1 cellular context compared by ENCODE assay signal in the genomic region with DNA sequence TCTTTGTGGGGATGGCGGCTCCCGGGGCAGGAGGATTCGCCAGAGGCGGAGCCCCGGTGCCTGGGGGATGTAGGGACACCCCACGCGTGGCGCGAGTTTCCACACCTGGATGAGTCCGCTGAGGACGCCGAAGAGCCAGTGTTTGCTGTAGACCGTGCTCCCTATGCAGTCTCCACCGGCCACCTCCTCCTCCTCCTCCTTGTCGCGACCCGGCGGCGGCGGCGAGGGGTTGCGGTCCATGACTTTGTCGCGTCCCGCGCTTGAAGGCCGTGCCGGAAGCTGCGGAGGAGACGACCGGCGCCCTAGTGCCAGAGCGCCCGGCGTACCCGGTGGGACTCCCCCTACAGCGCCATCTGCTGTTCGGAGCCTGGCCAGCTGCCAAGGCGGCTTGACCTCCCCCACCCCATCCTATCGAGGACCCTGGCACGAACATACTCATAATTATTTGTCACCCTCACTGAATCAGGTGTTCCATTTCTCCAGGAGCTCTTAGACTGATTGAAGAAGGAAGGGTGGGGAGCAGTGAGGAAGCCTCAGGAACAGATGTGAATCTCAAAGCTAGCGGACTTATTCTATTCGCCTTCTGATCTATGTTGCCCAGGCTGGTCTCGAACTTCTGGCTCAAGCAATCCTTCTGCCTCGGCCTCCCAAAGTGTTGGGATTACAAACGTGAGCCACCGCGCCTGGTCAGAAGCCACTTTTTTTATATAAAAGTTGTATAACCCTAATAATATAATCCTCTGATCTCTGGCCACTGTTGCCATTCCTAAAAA.
TF ChIP-seq lines count a peak whose summit lies in the region.

A gene with protein sequence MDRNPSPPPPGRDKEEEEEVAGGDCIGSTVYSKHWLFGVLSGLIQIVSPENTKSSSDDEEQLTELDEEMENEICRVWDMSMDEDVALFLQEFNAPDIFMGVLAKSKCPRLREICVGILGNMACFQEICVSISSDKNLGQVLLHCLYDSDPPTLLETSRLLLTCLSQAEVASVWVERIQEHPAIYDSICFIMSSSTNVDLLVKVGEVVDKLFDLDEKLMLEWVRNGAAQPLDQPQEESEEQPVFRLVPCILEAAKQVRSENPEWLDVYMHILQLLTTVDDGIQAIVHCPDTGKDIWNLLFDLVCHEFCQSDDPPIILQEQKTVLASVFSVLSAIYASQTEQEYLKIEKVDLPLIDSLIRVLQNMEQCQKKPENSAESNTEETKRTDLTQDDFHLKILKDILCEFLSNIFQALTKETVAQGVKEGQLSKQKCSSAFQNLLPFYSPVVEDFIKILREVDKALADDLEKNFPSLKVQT (minus strand): TSS at position 281 of the 773 bp plus-strand sequence. CDS start 41 bp downstream, at position 240.

TF ChIP-seq in HepG2, 621 proteins besides CTCF, POLR2A, EP300 and RAD21 (continued from another document and continues in another):
- TF ChIP-seq, protein P1, sequence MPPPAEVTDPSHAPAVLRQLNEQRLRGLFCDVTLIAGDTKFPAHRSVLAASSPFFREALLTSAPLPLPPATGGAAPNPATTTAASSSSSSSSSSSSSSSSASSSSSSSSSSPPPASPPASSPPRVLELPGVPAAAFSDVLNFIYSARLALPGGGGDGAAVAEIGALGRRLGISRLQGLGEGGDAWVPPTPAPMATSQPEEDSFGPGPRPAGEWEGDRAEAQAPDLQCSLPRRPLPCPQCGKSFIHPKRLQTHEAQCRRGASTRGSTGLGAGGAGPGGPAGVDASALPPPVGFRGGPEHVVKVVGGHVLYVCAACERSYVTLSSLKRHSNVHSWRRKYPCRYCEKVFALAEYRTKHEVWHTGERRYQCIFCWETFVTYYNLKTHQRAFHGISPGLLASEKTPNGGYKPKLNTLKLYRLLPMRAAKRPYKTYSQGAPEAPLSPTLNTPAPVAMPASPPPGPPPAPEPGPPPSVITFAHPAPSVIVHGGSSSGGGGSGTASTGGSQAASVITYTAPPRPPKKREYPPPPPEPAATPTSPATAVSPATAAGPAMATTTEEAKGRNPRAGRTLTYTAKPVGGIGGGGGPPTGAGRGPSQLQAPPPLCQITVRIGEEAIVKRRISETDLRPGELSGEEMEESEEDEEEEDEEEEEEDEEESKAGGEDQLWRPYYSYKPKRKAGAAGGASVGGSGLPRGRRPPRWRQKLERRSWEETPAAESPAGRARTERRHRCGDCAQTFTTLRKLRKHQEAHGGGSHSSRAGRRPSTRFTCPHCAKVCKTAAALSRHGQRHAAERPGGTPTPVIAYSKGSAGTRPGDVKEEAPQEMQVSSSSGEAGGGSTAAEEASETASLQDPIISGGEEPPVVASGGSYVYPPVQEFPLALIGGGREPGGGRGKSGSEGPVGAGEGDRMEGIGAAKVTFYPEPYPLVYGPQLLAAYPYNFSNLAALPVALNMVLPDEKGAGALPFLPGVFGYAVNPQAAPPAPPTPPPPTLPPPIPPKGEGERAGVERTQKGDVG (CRISPR knock-in tag; IDR thresholded peaks at IDR 0.05; ENCODE audit: borderline replicate concordance) = no peak
- TF ChIP-seq ZFP82 (CRISPR knock-in tag; IDR thresholded peaks at IDR 0.05; ENCODE audit: borderline replicate concordance) (0 out of 2 replicates have a peak, but pooled peaks have one; percentile 5), ZMYM3 (CRISPR knock-in tag; IDR thresholded peaks at IDR 0.05) (0 out of 2 replicates have a peak, but pooled peaks have one; percentile 47), RARG (CRISPR knock-in tag; IDR thresholded peaks at IDR 0.05; ENCODE audit: low read depth) (no peak), ZNF343 (CRISPR knock-in tag; IDR thresholded peaks at IDR 0.05) (0 out of 2 replicates have a peak, but pooled peaks have one; percentile 37), GZF1 (CRISPR knock-in tag; IDR thresholded peaks at IDR 0.05) (no peak), MED1 (CRISPR knock-in tag; IDR thresholded peaks at IDR 0.05) (peak; percentile 75), HMG20B (CRISPR knock-in tag; conservative IDR thresholded peaks at IDR 0.05) (no peak), KDM6A (CRISPR knock-in tag; IDR thresholded peaks at IDR 0.05; ENCODE audit: low read depth) (no peak), ZNF543 (CRISPR knock-in tag; IDR thresholded peaks at IDR 0.05) (peak; percentile 83; the same call in 1 of the 2 replicates), RXRA (CRISPR knock-in tag; IDR thresholded peaks at IDR 0.05) (peak; percentile 75), SOX13 (IDR thresholded peaks at IDR 0.05) (no peak), SOX13 (CRISPR knock-in tag; conservative IDR thresholded peaks at IDR 0.05 in 1 of 2, IDR thresholded peaks at IDR 0.05 in 1 of 2) (peak in 1 of 2 experiments; percentile 60; a peak in 2 of 4 replicates), ZKSCAN5 (CRISPR knock-in tag; IDR thresholded peaks at IDR 0.05) (no peak), TAF1 (CRISPR knock-in tag; IDR thresholded peaks at IDR 0.05) (peak; percentile 86), ZMAT3 (CRISPR knock-in tag; conservative IDR thresholded peaks at IDR 0.05) (peak; percentile 77; the same call in 1 of the 2 replicates), ZNF329 (CRISPR knock-in tag; IDR thresholded peaks at IDR 0.05; ENCODE audit: low read depth) (no peak), ZNF619 (CRISPR knock-in tag; IDR thresholded peaks at IDR 0.05) (no peak; the same call in 1 of the 2 replicates), ZNF350 (CRISPR knock-in tag; IDR thresholded peaks at IDR 0.05; ENCODE audit: borderline replicate concordance, low read depth) (peak; percentile 82; the same call in 1 of the 2 replicates), ZFAT (CRISPR knock-in tag; conservative IDR thresholded peaks at IDR 0.05) (no peak), HNRNPK (IDR thresholded peaks at IDR 0.05; ENCODE audit: low read depth, low read length, poor library complexity, severe bottlenecking) (no peak), ZNF749 (CRISPR knock-in tag; IDR thresholded peaks at IDR 0.05; ENCODE audit: borderline replicate concordance) (peak; percentile 63; the same call in 1 of the 2 replicates), GABPB1 (CRISPR knock-in tag; IDR thresholded peaks at IDR 0.05) (peak; percentile 98), ATM (IDR thresholded peaks at IDR 0.05; ENCODE audit: borderline replicate concordance) (no peak), ARNT (IDR thresholded peaks at IDR 0.05) (no peak), ZNF558 (CRISPR knock-in tag; IDR thresholded peaks at IDR 0.05; ENCODE audit: borderline replicate concordance) (peak; percentile 90; the same call in 1 of the 2 replicates), MATR3 (CRISPR knock-in tag; IDR thresholded peaks at IDR 0.05) (no peak), PHF8 (CRISPR knock-in tag; IDR thresholded peaks at IDR 0.05) (peak; percentile 95), TOPORS (CRISPR knock-in tag; IDR thresholded peaks at IDR 0.05) (no peak)
- TF ChIP-seq, protein P2, sequence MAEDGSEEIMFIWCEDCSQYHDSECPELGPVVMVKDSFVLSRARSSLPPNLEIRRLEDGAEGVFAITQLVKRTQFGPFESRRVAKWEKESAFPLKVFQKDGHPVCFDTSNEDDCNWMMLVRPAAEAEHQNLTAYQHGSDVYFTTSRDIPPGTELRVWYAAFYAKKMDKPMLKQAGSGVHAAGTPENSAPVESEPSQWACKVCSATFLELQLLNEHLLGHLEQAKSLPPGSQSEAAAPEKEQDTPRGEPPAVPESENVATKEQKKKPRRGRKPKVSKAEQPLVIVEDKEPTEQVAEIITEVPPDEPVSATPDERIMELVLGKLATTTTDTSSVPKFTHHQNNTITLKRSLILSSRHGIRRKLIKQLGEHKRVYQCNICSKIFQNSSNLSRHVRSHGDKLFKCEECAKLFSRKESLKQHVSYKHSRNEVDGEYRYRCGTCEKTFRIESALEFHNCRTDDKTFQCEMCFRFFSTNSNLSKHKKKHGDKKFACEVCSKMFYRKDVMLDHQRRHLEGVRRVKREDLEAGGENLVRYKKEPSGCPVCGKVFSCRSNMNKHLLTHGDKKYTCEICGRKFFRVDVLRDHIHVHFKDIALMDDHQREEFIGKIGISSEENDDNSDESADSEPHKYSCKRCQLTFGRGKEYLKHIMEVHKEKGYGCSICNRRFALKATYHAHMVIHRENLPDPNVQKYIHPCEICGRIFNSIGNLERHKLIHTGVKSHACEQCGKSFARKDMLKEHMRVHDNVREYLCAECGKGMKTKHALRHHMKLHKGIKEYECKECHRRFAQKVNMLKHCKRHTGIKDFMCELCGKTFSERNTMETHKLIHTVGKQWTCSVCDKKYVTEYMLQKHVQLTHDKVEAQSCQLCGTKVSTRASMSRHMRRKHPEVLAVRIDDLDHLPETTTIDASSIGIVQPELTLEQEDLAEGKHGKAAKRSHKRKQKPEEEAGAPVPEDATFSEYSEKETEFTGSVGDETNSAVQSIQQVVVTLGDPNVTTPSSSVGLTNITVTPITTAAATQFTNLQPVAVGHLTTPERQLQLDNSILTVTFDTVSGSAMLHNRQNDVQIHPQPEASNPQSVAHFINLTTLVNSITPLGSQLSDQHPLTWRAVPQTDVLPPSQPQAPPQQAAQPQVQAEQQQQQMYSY (CRISPR knock-in tag; IDR thresholded peaks at IDR 0.05) = no peak
- TF ChIP-seq, protein P3, sequence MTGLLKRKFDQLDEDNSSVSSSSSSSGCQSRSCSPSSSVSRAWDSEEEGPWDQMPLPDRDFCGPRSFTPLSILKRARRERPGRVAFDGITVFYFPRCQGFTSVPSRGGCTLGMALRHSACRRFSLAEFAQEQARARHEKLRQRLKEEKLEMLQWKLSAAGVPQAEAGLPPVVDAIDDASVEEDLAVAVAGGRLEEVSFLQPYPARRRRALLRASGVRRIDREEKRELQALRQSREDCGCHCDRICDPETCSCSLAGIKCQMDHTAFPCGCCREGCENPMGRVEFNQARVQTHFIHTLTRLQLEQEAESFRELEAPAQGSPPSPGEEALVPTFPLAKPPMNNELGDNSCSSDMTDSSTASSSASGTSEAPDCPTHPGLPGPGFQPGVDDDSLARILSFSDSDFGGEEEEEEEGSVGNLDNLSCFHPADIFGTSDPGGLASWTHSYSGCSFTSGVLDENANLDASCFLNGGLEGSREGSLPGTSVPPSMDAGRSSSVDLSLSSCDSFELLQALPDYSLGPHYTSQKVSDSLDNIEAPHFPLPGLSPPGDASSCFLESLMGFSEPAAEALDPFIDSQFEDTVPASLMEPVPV (CRISPR knock-in tag; IDR thresholded peaks at IDR 0.05) = no peak; the same call in 1 of the 2 replicates
- TF ChIP-seq, protein P4, sequence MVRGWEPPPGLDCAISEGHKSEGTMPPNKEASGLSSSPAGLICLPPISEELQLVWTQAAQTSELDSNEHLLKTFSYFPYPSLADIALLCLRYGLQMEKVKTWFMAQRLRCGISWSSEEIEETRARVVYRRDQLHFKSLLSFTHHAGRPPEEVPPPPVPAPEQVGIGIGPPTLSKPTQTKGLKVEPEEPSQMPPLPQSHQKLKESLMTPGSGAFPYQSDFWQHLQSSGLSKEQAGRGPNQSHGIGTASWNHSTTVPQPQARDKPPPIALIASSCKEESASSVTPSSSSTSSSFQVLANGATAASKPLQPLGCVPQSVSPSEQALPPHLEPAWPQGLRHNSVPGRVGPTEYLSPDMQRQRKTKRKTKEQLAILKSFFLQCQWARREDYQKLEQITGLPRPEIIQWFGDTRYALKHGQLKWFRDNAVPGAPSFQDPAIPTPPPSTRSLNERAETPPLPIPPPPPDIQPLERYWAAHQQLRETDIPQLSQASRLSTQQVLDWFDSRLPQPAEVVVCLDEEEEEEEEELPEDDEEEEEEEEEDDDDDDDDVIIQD (CRISPR knock-in tag; IDR thresholded peaks at IDR 0.05; ENCODE audit: low read depth) = peak; percentile 81; the same call in 1 of the 2 replicates
- TF ChIP-seq, protein P5, sequence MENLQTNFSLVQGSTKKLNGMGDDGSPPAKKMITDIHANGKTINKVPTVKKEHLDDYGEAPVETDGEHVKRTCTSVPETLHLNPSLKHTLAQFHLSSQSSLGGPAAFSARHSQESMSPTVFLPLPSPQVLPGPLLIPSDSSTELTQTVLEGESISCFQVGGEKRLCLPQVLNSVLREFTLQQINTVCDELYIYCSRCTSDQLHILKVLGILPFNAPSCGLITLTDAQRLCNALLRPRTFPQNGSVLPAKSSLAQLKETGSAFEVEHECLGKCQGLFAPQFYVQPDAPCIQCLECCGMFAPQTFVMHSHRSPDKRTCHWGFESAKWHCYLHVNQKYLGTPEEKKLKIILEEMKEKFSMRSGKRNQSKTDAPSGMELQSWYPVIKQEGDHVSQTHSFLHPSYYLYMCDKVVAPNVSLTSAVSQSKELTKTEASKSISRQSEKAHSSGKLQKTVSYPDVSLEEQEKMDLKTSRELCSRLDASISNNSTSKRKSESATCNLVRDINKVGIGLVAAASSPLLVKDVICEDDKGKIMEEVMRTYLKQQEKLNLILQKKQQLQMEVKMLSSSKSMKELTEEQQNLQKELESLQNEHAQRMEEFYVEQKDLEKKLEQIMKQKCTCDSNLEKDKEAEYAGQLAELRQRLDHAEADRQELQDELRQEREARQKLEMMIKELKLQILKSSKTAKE (CRISPR knock-in tag; IDR thresholded peaks at IDR 0.05; ENCODE audit: borderline replicate concordance) = no peak
- TF ChIP-seq, protein P6, sequence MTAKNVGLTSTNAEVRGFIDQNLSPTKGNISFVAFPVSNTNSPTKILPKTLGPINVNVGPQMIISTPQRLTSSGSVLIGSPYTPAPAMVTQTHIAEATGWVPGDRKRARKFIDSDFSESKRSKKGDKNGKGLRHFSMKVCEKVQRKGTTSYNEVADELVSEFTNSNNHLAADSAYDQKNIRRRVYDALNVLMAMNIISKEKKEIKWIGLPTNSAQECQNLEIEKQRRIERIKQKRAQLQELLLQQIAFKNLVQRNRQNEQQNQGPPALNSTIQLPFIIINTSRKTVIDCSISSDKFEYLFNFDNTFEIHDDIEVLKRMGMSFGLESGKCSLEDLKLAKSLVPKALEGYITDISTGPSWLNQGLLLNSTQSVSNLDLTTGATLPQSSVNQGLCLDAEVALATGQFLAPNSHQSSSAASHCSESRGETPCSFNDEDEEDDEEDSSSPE (CRISPR knock-in tag; IDR thresholded peaks at IDR 0.05) = peak; percentile 95
- TF ChIP-seq, protein P7, sequence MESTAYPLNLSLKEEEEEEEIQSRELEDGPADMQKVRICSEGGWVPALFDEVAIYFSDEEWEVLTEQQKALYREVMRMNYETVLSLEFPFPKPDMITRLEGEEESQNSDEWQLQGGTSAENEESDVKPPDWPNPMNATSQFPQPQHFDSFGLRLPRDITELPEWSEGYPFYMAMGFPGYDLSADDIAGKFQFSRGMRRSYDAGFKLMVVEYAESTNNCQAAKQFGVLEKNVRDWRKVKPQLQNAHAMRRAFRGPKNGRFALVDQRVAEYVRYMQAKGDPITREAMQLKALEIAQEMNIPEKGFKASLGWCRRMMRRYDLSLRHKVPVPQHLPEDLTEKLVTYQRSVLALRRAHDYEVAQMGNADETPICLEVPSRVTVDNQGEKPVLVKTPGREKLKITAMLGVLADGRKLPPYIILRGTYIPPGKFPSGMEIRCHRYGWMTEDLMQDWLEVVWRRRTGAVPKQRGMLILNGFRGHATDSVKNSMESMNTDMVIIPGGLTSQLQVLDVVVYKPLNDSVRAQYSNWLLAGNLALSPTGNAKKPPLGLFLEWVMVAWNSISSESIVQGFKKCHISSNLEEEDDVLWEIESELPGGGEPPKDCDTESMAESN (CRISPR knock-in tag; conservative IDR thresholded peaks at IDR 0.05) = peak; percentile 86
- TF ChIP-seq, protein P8, sequence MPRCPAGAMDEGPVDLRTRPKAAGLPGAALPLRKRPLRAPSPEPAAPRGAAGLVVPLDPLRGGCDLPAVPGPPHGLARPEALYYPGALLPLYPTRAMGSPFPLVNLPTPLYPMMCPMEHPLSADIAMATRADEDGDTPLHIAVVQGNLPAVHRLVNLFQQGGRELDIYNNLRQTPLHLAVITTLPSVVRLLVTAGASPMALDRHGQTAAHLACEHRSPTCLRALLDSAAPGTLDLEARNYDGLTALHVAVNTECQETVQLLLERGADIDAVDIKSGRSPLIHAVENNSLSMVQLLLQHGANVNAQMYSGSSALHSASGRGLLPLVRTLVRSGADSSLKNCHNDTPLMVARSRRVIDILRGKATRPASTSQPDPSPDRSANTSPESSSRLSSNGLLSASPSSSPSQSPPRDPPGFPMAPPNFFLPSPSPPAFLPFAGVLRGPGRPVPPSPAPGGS (CRISPR knock-in tag; IDR thresholded peaks at IDR 0.05) = no peak
